In genomic region chr18:8901019-8901418, GRCh38 we compare ENCODE assay signal across 26 cellular contexts.
"Had no signal": no experiment of that assay in that cellular context is flagged by ENCODE, and none has a peak within 500 bp of the region (broad histone marks: within the 10 kb centered on the region; RNA-seq: fewer than 3 reads in every experiment).

No MANE protein-coding gene starts in this region.

- H3K4me1 Mint-ChIP-seq: natural killer cell had no signal

- H3K27ac Mint-ChIP-seq: activated B cell treated with CpG ODN at 0.5 μM for 24 hours; activated naive CD4-positive, alpha-beta T cell treated with anti-CD3 and anti-CD28 coated beads for 36 hours; activated naive CD8-positive, alpha-beta T cell treated with anti-CD3 and anti-CD28 coated beads, Interleukin-2, amount 10 ng/mL, durations not matched to agents 7 days and 5 days; natural killer cell had no signal

- H3K36me3 ChIP-seq: esophagus squamous epithelium, gastroesophageal sphincter, ovary, prostate gland, right atrium auricular region, upper lobe of left lung had no signal

- H3K4me3 ChIP-seq: coronary artery, esophagus squamous epithelium, gastroesophageal sphincter, ovary, prostate gland, right atrium auricular region, upper lobe of left lung had no signal

- H3K36me3 Mint-ChIP-seq: natural killer cell had no signal

- FAIRE-seq: islet of Langerhans had no signal

- H3K4me1 ChIP-seq: esophagus squamous epithelium, gastroesophageal sphincter, prostate gland, right atrium auricular region, upper lobe of left lung had no signal

- H3K27me3 ChIP-seq: gastroesophageal sphincter, ovary, right atrium auricular region, upper lobe of left lung had no signal

- H3K9me3 ChIP-seq: esophagus squamous epithelium, gastroesophageal sphincter, prostate gland, upper lobe of left lung had no signal

- H3K27ac ChIP-seq: coronary artery, esophagus squamous epithelium, gastroesophageal sphincter, ovary, prostate gland, right atrium auricular region, upper lobe of left lung had no signal

- DNase-seq: activated B cell treated with CpG ODN at 0.5 μM for 24 hours; activated CD4-positive, alpha-beta T cell treated with anti-CD3 and anti-CD28 coated beads for 4 hours; activated CD4-positive, alpha-beta T cell treated with anti-CD3 and anti-CD28 coated beads, Interleukin-2, amount 50 U/mL, for 48 hours; activated CD8-positive, alpha-beta memory T cell treated with anti-CD3 and anti-CD28 coated beads, Interleukin-2, amount 50 U/mL, for 48 hours; activated naive CD4-positive, alpha-beta T cell treated with anti-CD3 and anti-CD28 coated beads for 36 hours; activated naive CD8-positive, alpha-beta T cell treated with anti-CD3 and anti-CD28 coated beads, Interleukin-2, amount 10 ng/mL, durations not matched to agents 7 days and 5 days; activated T-cell treated with anti-CD3 and anti-CD28 coated beads, Interleukin-2, amount 50 U/mL, for 4 hours; amniotic stem cell; cerebellar nuclear complex; esophagus squamous epithelium; head of caudate nucleus; hypothalamus; left ventricle myocardium superior; mammary epithelial cell; midbrain; natural killer cell; ovary; stimulated activated CD4-positive, alpha-beta T cell treated with anti-CD3 and anti-CD28 coated beads, Interleukin-12 subunit alpha, Interleukin-12 subunit beta, amount 100 ng/mL, for 4 hours; stimulated activated CD4-positive, alpha-beta T cell treated with anti-CD3 and anti-CD28 coated beads, Interleukin-4, amount 100 ng/mL, for 4 hours; stimulated activated naive CD8-positive, alpha-beta T cell treated with anti-CD3 and anti-CD28 coated beads, Interleukin-15, Interleukin-2, amounts not matched to agents 100 U/mL and 50 U/mL, for 24 hours; upper lobe of left lung had no signal

- ATAC-seq: activated T-cell treated with anti-CD3 and anti-CD28 coated beads, Interleukin-2, amount 50 U/mL, for 4 hours; gastroesophageal sphincter; left ventricle myocardium superior; natural killer cell; stimulated activated naive CD8-positive, alpha-beta T cell treated with anti-CD3 and anti-CD28 coated beads, Interleukin-15, Interleukin-2, amounts not matched to agents 100 U/mL and 50 U/mL, for 24 hours had no signal

- H3K4me3 Mint-ChIP-seq: activated B cell treated with CpG ODN at 0.5 μM for 24 hours; activated naive CD4-positive, alpha-beta T cell treated with anti-CD3 and anti-CD28 coated beads for 36 hours; activated naive CD8-positive, alpha-beta T cell treated with anti-CD3 and anti-CD28 coated beads, Interleukin-2, amount 10 ng/mL, durations not matched to agents 7 days and 5 days; activated T-cell treated with anti-CD3 and anti-CD28 coated beads, Interleukin-2, amount 50 U/mL, for 4 hours; natural killer cell had no signal
